Comparison of ENCODE assay signal across 22 cellular contexts in genomic region chr13:110563463-110563774, GRCh38. TPM values are rescaled to one million over a fixed set of nuclear protein-coding genes. Genes with fewer than 3 reads are reported as not detected.
A peak's percentile ranks its signal among the peaks of the same experiment; 100 is the strongest.
DNase-seq lines count a peak whose midpoint lies in the region; ATAC-seq and TF ChIP-seq lines count a peak whose summit lies in the region.
"Had no signal": no experiment of that assay in that cellular context is flagged by ENCODE, and none has a peak within 500 bp of the region (broad histone marks: within the 10 kb centered on the region; RNA-seq: fewer than 3 reads in every experiment).

No MANE protein-coding gene starts in this region.

- H3K27me3 Mint-ChIP-seq in Calu3 (ENCODE audit: unreplicated experiment) (no peaks in the 10 kb centered on the region), brain (peaks cover 60% of the 10 kb centered on the region), mesothelial cell of epicardium (ENCODE audit: low read depth) (no peaks in the 10 kb centered on the region)
- H3K27me3 Mint-ChIP-seq in activated CD8-positive, alpha-beta T cell treated with anti-CD3 and anti-CD28 coated beads for 36 hours = peaks cover 24% of the 10 kb centered on the region

- peaks cover 44% of the 10 kb centered on the region for H3K4me1 ChIP-seq in BLaER1

- H3K9me3 Mint-ChIP-seq in Calu3 (ENCODE audit: low read depth, unreplicated experiment) (no peaks in the 10 kb centered on the region), brain (peaks cover 0 to 14% (median 3%) of the 10 kb centered on the region in 5 experiments), mesothelial cell of epicardium (peaks cover 4% of the 10 kb centered on the region)
- no peaks in the 10 kb centered on the region for H3K9me3 Mint-ChIP-seq in activated CD8-positive, alpha-beta T cell treated with anti-CD3 and anti-CD28 coated beads for 36 hours

- TF ChIP-seq CTCF in Calu3 (IDR thresholded peaks at IDR 0.05; ENCODE audit: unreplicated experiment) (no peak), brain (conservative IDR thresholded peaks at IDR 0.05) (no peak), mesothelial cell of epicardium (IDR thresholded peaks at IDR 0.05; ENCODE audit: unreplicated experiment) (no peak)
- no peak for TF ChIP-seq CTCF in activated CD8-positive, alpha-beta T cell treated with anti-CD3 and anti-CD28 coated beads for 36 hours (IDR thresholded peaks at IDR 0.05)

- CTCF ChIA-PET in Calu3 (lab: Charles Lee) = no interaction called here
- CTCF ChIA-PET in activated CD8-positive, alpha-beta T cell treated with anti-CD3 and anti-CD28 coated beads for 36 hours (lab: Charles Lee) = no interaction called here

- peaks cover 12% of the 10 kb centered on the region for H3K4me1 Mint-ChIP-seq in Calu3 (ENCODE audit: low read depth, unreplicated experiment)
- peaks cover 19% of the 10 kb centered on the region for H3K4me1 Mint-ChIP-seq in brain
- H3K4me1 Mint-ChIP-seq in mesothelial cell of epicardium = peaks cover 51% of the 10 kb centered on the region
- H3K4me1 Mint-ChIP-seq in activated CD8-positive, alpha-beta T cell treated with anti-CD3 and anti-CD28 coated beads for 36 hours (ENCODE audit: low read depth) = peaks cover 17% of the 10 kb centered on the region

- H4K20me1 ChIP-seq in BLaER1 = peaks cover 11% of the 10 kb centered on the region

- no peaks in the 10 kb centered on the region for H3K9me3 ChIP-seq in BLaER1
- H3K9me3 ChIP-seq: body of pancreas, gastroesophageal sphincter, sigmoid colon had no signal

- no peak overlapping the region for H3K4me3 ChIP-seq in BLaER1
- H3K4me3 ChIP-seq: body of pancreas, lung had no signal

- H3K36me3 ChIP-seq in BLaER1 = peaks cover 5% of the 10 kb centered on the region
- H3K36me3 ChIP-seq: gastroesophageal sphincter, sigmoid colon had no signal

- no peak for ATAC-seq in activated CD8-positive, alpha-beta T cell treated with anti-CD3 and anti-CD28 coated beads for 36 hours
- ATAC-seq in SK-N-SH treated with all-trans-retinoic acid at 6 μM for 48 hours = no peak
- ATAC-seq: body of pancreas, gastroesophageal sphincter, T-helper 17 cell had no signal

- peaks cover 50% of the 10 kb centered on the region for H3K36me3 Mint-ChIP-seq in Calu3 (ENCODE audit: insufficient read depth, unreplicated experiment)
- peaks cover 7% of the 10 kb centered on the region for H3K36me3 Mint-ChIP-seq in brain
- H3K36me3 Mint-ChIP-seq in mesothelial cell of epicardium = peaks cover 7% of the 10 kb centered on the region
- peaks cover 6% of the 10 kb centered on the region for H3K36me3 Mint-ChIP-seq in activated CD8-positive, alpha-beta T cell treated with anti-CD3 and anti-CD28 coated beads for 36 hours (ENCODE audit: low read depth)

- POLR2A ChIA-PET in activated CD8-positive, alpha-beta T cell treated with anti-CD3 and anti-CD28 coated beads for 36 hours (lab: Charles Lee) = no interaction called here

- H3K4me3 Mint-ChIP-seq in Calu3 (ENCODE audit: low read depth, unreplicated experiment) (peak overlapping the region; percentile 73), brain (peak overlapping the region; percentile 21 to 100 (median 71)), mesothelial cell of epicardium (peak overlapping the region; percentile 43)
- no peak overlapping the region for H3K4me3 Mint-ChIP-seq in activated CD8-positive, alpha-beta T cell treated with anti-CD3 and anti-CD28 coated beads for 36 hours

- H3K4me2 ChIP-seq in BLaER1 = peak overlapping the region; percentile 86

- intact Hi-C loops in Calu3 (cut with micrococcal nuclease; ENCODE audit: unreplicated experiment) = no loop called here
- intact Hi-C loops in activated CD8-positive, alpha-beta T cell treated with anti-CD3 and anti-CD28 coated beads for 36 hours (cut with micrococcal nuclease) = no loop called here

- H3K9ac ChIP-seq in BLaER1 = no peak overlapping the region

- H3K27ac ChIP-seq in BLaER1 = no peak overlapping the region
- H3K27ac ChIP-seq: epithelial cell of prostate had no signal

- H3K27ac Mint-ChIP-seq in Calu3 (ENCODE audit: unreplicated experiment) (no peak overlapping the region), brain (no peak overlapping the region), mesothelial cell of epicardium (no peak overlapping the region)
- H3K27ac Mint-ChIP-seq in activated CD8-positive, alpha-beta T cell treated with anti-CD3 and anti-CD28 coated beads for 36 hours = no peak overlapping the region
- H3K27ac Mint-ChIP-seq: T-helper 17 cell had no signal

- no TSS peak for BruUV-seq in Calu3 (replicated peaks; lab: Mats Ljungman, UMichigan)

- DNase-seq in Calu3 (no peak), mesothelial cell of epicardium (ENCODE audit: low spot score in 2 of 2, unreplicated experiment in 2 of 2) (no peak), OCI-M2 (lab: John Stamatoyannopoulos, UW; ENCODE audit: unreplicated experiment) (no peak), AG20443 (ENCODE audit: low spot score) (no peak)
- DNase-seq in activated CD8-positive, alpha-beta T cell treated with anti-CD3 and anti-CD28 coated beads for 36 hours = no peak
- DNase-seq: activated CD4-positive, CD25-positive, alpha-beta regulatory T cell; activated naive CD4-positive, alpha-beta T cell; DMS153; H7; KBM-7; NCI-H1048; NCI-H524 treated with DMSO at 0.1 percent for 48 hours; Right ventricle myocardium superior; sigmoid colon; T-helper 17 cell had no signal

- no peaks in the 10 kb centered on the region for H3K27me3 ChIP-seq in BLaER1
- H3K27me3 ChIP-seq: body of pancreas, gastroesophageal sphincter, sigmoid colon had no signal

TF ChIP-seq in SK-N-SH treated with all-trans-retinoic acid at 6 μM for 48 hours, 23 proteins besides CTCF, POLR2A, EP300 and RAD21 (continues in another document):
- no peak for TF ChIP-seq ZFP30 (CRISPR knock-in tag; IDR thresholded peaks at IDR 0.05)
- TF ChIP-seq ISL1 (CRISPR knock-in tag; IDR thresholded peaks at IDR 0.05) = no peak
- TF ChIP-seq ARNTL (CRISPR knock-in tag; IDR thresholded peaks at IDR 0.05; ENCODE audit: borderline replicate concordance, low read depth) = no peak
- no peak for TF ChIP-seq ESRRG (CRISPR knock-in tag; IDR thresholded peaks at IDR 0.05)
- no peak for TF ChIP-seq ZFP3 (CRISPR knock-in tag; IDR thresholded peaks at IDR 0.05)
- TF ChIP-seq ZNF70 (CRISPR knock-in tag; IDR thresholded peaks at IDR 0.05) = no peak
- TF ChIP-seq RARB (CRISPR knock-in tag; IDR thresholded peaks at IDR 0.05) = no peak
- no peak for TF ChIP-seq ZC3H10 (CRISPR knock-in tag; IDR thresholded peaks at IDR 0.05)
- TF ChIP-seq, protein P1, sequence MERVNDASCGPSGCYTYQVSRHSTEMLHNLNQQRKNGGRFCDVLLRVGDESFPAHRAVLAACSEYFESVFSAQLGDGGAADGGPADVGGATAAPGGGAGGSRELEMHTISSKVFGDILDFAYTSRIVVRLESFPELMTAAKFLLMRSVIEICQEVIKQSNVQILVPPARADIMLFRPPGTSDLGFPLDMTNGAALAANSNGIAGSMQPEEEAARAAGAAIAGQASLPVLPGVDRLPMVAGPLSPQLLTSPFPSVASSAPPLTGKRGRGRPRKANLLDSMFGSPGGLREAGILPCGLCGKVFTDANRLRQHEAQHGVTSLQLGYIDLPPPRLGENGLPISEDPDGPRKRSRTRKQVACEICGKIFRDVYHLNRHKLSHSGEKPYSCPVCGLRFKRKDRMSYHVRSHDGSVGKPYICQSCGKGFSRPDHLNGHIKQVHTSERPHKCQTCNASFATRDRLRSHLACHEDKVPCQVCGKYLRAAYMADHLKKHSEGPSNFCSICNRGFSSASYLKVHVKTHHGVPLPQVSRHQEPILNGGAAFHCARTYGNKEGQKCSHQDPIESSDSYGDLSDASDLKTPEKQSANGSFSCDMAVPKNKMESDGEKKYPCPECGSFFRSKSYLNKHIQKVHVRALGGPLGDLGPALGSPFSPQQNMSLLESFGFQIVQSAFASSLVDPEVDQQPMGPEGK (CRISPR knock-in tag; IDR thresholded peaks at IDR 0.05; ENCODE audit: borderline replicate concordance) = no peak
- TF ChIP-seq SNAI2 (CRISPR knock-in tag; IDR thresholded peaks at IDR 0.05) = no peak
- TF ChIP-seq TCF4 (CRISPR knock-in tag; IDR thresholded peaks at IDR 0.05; ENCODE audit: borderline replicate concordance) = no peak
- no peak for TF ChIP-seq PPARA (CRISPR knock-in tag; IDR thresholded peaks at IDR 0.05; ENCODE audit: borderline replicate concordance)
- no peak for TF ChIP-seq CSDC2 (CRISPR knock-in tag; IDR thresholded peaks at IDR 0.05)
- TF ChIP-seq, protein P2, sequence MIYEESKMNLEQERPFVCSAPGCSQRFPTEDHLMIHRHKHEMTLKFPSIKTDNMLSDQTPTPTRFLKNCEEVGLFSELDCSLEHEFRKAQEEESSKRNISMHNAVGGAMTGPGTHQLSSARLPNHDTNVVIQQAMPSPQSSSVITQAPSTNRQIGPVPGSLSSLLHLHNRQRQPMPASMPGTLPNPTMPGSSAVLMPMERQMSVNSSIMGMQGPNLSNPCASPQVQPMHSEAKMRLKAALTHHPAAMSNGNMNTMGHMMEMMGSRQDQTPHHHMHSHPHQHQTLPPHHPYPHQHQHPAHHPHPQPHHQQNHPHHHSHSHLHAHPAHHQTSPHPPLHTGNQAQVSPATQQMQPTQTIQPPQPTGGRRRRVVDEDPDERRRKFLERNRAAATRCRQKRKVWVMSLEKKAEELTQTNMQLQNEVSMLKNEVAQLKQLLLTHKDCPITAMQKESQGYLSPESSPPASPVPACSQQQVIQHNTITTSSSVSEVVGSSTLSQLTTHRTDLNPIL (CRISPR knock-in tag; IDR thresholded peaks at IDR 0.05; ENCODE audit: low read depth) = no peak
- TF ChIP-seq GLIS3 (CRISPR knock-in tag; IDR thresholded peaks at IDR 0.05) = no peak
- no peak for TF ChIP-seq ZNF8 (CRISPR knock-in tag; IDR thresholded peaks at IDR 0.05)

RNA-seq across cellular contexts. Expression of gene RAB20, which starts 1.9 kb away (rescaled TPM):
- 9.7 and 11.9 TPM in 2 replicates for total RNA-seq in Calu3 (2022)
- 3.1 TPM for polyA plus RNA-seq in brain (ENCODE audit: insufficient read depth, low read depth, low replicate concordance)
- total RNA-seq in mesothelial cell of epicardium = 8.9 to 10.2 TPM (median 9.6 TPM) in 3 replicates
- 10 to 100 TPM; 10.3 to 11.1 TPM for total RNA-seq in activated CD8-positive, alpha-beta T cell treated with anti-CD3 and anti-CD28 coated beads for 36 hours

RNA-seq across cellular contexts. Expression of gene NAXD, which starts 51.9 kb away (rescaled TPM):
- total RNA-seq in Calu3 (2022) = 11.5 and 14.0 TPM in 2 replicates
- polyA plus RNA-seq in brain (ENCODE audit: insufficient read depth, low read depth, low replicate concordance) = 45.8 TPM
- 39.5 to 41.4 TPM (median 40.8 TPM) in 3 replicates for total RNA-seq in mesothelial cell of epicardium
- 10 to 100 TPM; 22.7 to 24.8 TPM for total RNA-seq in activated CD8-positive, alpha-beta T cell treated with anti-CD3 and anti-CD28 coated beads for 36 hours
